ENCODE assay signal across 20 cellular contexts in genomic region chr22:27239520-27239919, GRCh38.
DNase-seq lines count a peak whose midpoint lies in the region; ATAC-seq and TF ChIP-seq lines count a peak whose summit lies in the region.
"Had no signal": no experiment of that assay in that cellular context is flagged by ENCODE, and none has a peak within 500 bp of the region (broad histone marks: within the 10 kb centered on the region; RNA-seq: fewer than 3 reads in every experiment).

No MANE protein-coding gene starts in this region.

- H3K36me3 Mint-ChIP-seq in activated CD8-positive, alpha-beta T cell treated with anti-CD3 and anti-CD28 coated beads, Interleukin-2, amount 10 ng/mL, durations not matched to agents 7 days and 5 days (ENCODE audit: low read depth) = no peaks in the 10 kb centered on the region
- H3K36me3 Mint-ChIP-seq: activated naive CD4-positive, alpha-beta T cell treated with anti-CD3 and anti-CD28 coated beads, Interleukin-2, amount 10 ng/mL, durations not matched to agents 7 days and 5 days; naive B cell had no signal

- no peak overlapping the region for H4K8ac ChIP-seq in neuronal stem cell (ENCODE audit: low read depth, low read length)

- DNase-seq in BE2C (no peak), ascending aorta (ENCODE audit: low spot score in 2 of 2) (no peak), left ventricle myocardium inferior (no peak), neuronal stem cell (ENCODE audit: low spot score) (no peak), DMS153 (lab: John Stamatoyannopoulos, UW) (no peak), UCSD-AML1 (lab: John Stamatoyannopoulos, UW; ENCODE audit: unreplicated experiment) (no peak), SIG-M5 (lab: John Stamatoyannopoulos, UW) (no peak)
- no peak for DNase-seq in activated CD8-positive, alpha-beta T cell treated with anti-CD3 and anti-CD28 coated beads, Interleukin-2, amount 10 ng/mL, durations not matched to agents 7 days and 5 days
- DNase-seq: activated CD8-positive, alpha-beta memory T cell treated with anti-CD3 and anti-CD28 coated beads for 24 hours; activated naive CD4-positive, alpha-beta T cell treated with anti-CD3 and anti-CD28 coated beads, Interleukin-2, amount 10 ng/mL, durations not matched to agents 7 days and 5 days; activated T-cell treated with anti-CD3 and anti-CD28 coated beads, Interleukin-2, amount 50 U/mL, for 48 hours; anterior cingulate cortex; endodermal cell; head of caudate nucleus; Karpas-422; naive B cell; NCI-H1048; NCI-H345 had no signal

- CTCF ChIA-PET in activated CD8-positive, alpha-beta T cell treated with anti-CD3 and anti-CD28 coated beads, Interleukin-2, amount 10 ng/mL, durations not matched to agents 7 days and 5 days (lab: Charles Lee) = no interaction called here

- H3K4me3 ChIP-seq in BE2C (ENCODE audit: low read depth, low read length) (peak overlapping the region; percentile 7; the same call in 1 of the 2 replicates), ascending aorta (no peak overlapping the region), left ventricle myocardium inferior (no peak overlapping the region), neuronal stem cell (ENCODE audit: low read length in 2 of 2) (no peak overlapping the region)
- H3K4me3 ChIP-seq: BLaER1 treated with 17β-estradiol and CSF1 and Interleukin-3, amounts not matched to agents 10 nM and 100 nM; prostate gland had no signal

- no peak overlapping the region for H3K9ac ChIP-seq in neuronal stem cell (ENCODE audit: low read depth, low read length, poor library complexity)
- H3K9ac ChIP-seq: BLaER1 treated with 17β-estradiol and CSF1 and Interleukin-3, amounts not matched to agents 10 nM and 100 nM had no signal

- H2BK15ac ChIP-seq in neuronal stem cell (ENCODE audit: low read length) = no peak overlapping the region

- H3K4me2 ChIP-seq in neuronal stem cell (ENCODE audit: insufficient read depth, low read length, poor library complexity, severe bottlenecking) = no peak overlapping the region
- H3K4me2 ChIP-seq: BLaER1 treated with 17β-estradiol and CSF1 and Interleukin-3, amounts not matched to agents 10 nM and 100 nM had no signal

- H3K4ac ChIP-seq in neuronal stem cell (ENCODE audit: low read length) = no peak overlapping the region

- H3K9me3 Mint-ChIP-seq in activated CD8-positive, alpha-beta T cell treated with anti-CD3 and anti-CD28 coated beads, Interleukin-2, amount 10 ng/mL, durations not matched to agents 7 days and 5 days (ENCODE audit: insufficient read depth) = no peaks in the 10 kb centered on the region
- H3K9me3 Mint-ChIP-seq: activated naive CD4-positive, alpha-beta T cell treated with anti-CD3 and anti-CD28 coated beads, Interleukin-2, amount 10 ng/mL, durations not matched to agents 7 days and 5 days; endodermal cell had no signal

- no peaks in the 10 kb centered on the region for H3K4me1 Mint-ChIP-seq in activated CD8-positive, alpha-beta T cell treated with anti-CD3 and anti-CD28 coated beads, Interleukin-2, amount 10 ng/mL, durations not matched to agents 7 days and 5 days (ENCODE audit: low read depth)
- H3K4me1 Mint-ChIP-seq: activated naive CD4-positive, alpha-beta T cell treated with anti-CD3 and anti-CD28 coated beads, Interleukin-2, amount 10 ng/mL, durations not matched to agents 7 days and 5 days; endodermal cell; naive B cell had no signal

- peaks cover 35% of the 10 kb centered on the region for H3K4me1 ChIP-seq in BE2C
- peaks cover 15 to 24% of the 10 kb centered on the region in 2 donors for H3K4me1 ChIP-seq in ascending aorta
- H3K4me1 ChIP-seq in left ventricle myocardium inferior = peaks cover 16% of the 10 kb centered on the region
- peaks cover 15 to 48% of the 10 kb centered on the region in 2 donors for H3K4me1 ChIP-seq in neuronal stem cell (ENCODE audit: control insufficient read depth in 2 of 2, insufficient read depth in 1 of 2, low read depth in 1 of 2, low read length in 2 of 2)
- H3K4me1 ChIP-seq: prostate gland had no signal

- H3K14ac ChIP-seq in neuronal stem cell (ENCODE audit: low read length) = no peak overlapping the region

- H3K27me3 Mint-ChIP-seq in activated CD8-positive, alpha-beta T cell treated with anti-CD3 and anti-CD28 coated beads, Interleukin-2, amount 10 ng/mL, durations not matched to agents 7 days and 5 days (ENCODE audit: low read depth) = no peaks in the 10 kb centered on the region
- H3K27me3 Mint-ChIP-seq: activated naive CD4-positive, alpha-beta T cell treated with anti-CD3 and anti-CD28 coated beads, Interleukin-2, amount 10 ng/mL, durations not matched to agents 7 days and 5 days had no signal

- no peak overlapping the region for H4K91ac ChIP-seq in neuronal stem cell (ENCODE audit: low read depth, low read length, poor library complexity)

- ATAC-seq in activated CD8-positive, alpha-beta T cell treated with anti-CD3 and anti-CD28 coated beads, Interleukin-2, amount 10 ng/mL, durations not matched to agents 7 days and 5 days = no peak

- H3K4me3 Mint-ChIP-seq in activated CD8-positive, alpha-beta T cell treated with anti-CD3 and anti-CD28 coated beads, Interleukin-2, amount 10 ng/mL, durations not matched to agents 7 days and 5 days = no peak overlapping the region
- H3K4me3 Mint-ChIP-seq: activated naive CD4-positive, alpha-beta T cell treated with anti-CD3 and anti-CD28 coated beads, Interleukin-2, amount 10 ng/mL, durations not matched to agents 7 days and 5 days; endodermal cell; naive B cell had no signal

- H3K27ac Mint-ChIP-seq in activated CD8-positive, alpha-beta T cell treated with anti-CD3 and anti-CD28 coated beads, Interleukin-2, amount 10 ng/mL, durations not matched to agents 7 days and 5 days = no peak overlapping the region
- H3K27ac Mint-ChIP-seq: activated naive CD4-positive, alpha-beta T cell treated with anti-CD3 and anti-CD28 coated beads, Interleukin-2, amount 10 ng/mL, durations not matched to agents 7 days and 5 days; endodermal cell; naive B cell had no signal

- H2AFZ ChIP-seq in neuronal stem cell (ENCODE audit: low read length) = peak overlapping the region; percentile 19

- WGBS in neuronal stem cell (ENCODE audit: extremely low coverage in 2 of 2, insufficient read length in 2 of 2, insufficient replicate concordance in 1 of 2), 2 donors = no CpG with 5 or more reads among the region's 4 CpGs

- H2BK12ac ChIP-seq in neuronal stem cell (ENCODE audit: low read length) = no peak overlapping the region

- H3K18ac ChIP-seq in neuronal stem cell (ENCODE audit: low read length) = no peak overlapping the region

- no peaks in the 10 kb centered on the region for H3K9me3 ChIP-seq in BE2C
- H3K9me3 ChIP-seq in ascending aorta = no peaks in the 10 kb centered on the region
- H3K9me3 ChIP-seq in left ventricle myocardium inferior (replicated peaks) = peaks cover under 1% of the 10 kb centered on the region
- H3K9me3 ChIP-seq in neuronal stem cell (replicated peaks in 1 of 2; ENCODE audit: control insufficient read depth in 2 of 2, insufficient read depth in 1 of 2, low read depth in 1 of 2, low read length in 2 of 2) = no peaks in the 10 kb centered on the region
- H3K9me3 ChIP-seq: BLaER1 treated with 17β-estradiol and CSF1 and Interleukin-3, amounts not matched to agents 10 nM and 100 nM; prostate gland had no signal

- peak; percentile 20; the same call in 1 of the 2 replicates for TF ChIP-seq CTCF in BE2C (IDR thresholded peaks at IDR 0.05; ENCODE audit: low read depth, low read length)
- no peak for TF ChIP-seq CTCF in ascending aorta (IDR thresholded peaks at IDR 0.05)
- TF ChIP-seq CTCF in left ventricle myocardium inferior (IDR thresholded peaks at IDR 0.05; ENCODE audit: borderline replicate concordance) = no peak

- H2AK5ac ChIP-seq in neuronal stem cell (ENCODE audit: low read depth, low read length) = no peak overlapping the region

- no peak overlapping the region for H3K23ac ChIP-seq in neuronal stem cell (ENCODE audit: low read depth, low read length, poor library complexity)

- POLR2A ChIA-PET in activated CD8-positive, alpha-beta T cell treated with anti-CD3 and anti-CD28 coated beads, Interleukin-2, amount 10 ng/mL, durations not matched to agents 7 days and 5 days (lab: Charles Lee) = no interaction called here

- H3K79me1 ChIP-seq in neuronal stem cell (ENCODE audit: low read depth, low read length) = no peaks in the 10 kb centered on the region

- H2BK5ac ChIP-seq in neuronal stem cell (ENCODE audit: low read length) = no peak overlapping the region

- H3K36me3 ChIP-seq in BE2C (no peaks in the 10 kb centered on the region), ascending aorta (no peaks in the 10 kb centered on the region), left ventricle myocardium inferior (no peaks in the 10 kb centered on the region), neuronal stem cell (replicated peaks in 1 of 2; ENCODE audit: control insufficient read depth in 2 of 2, insufficient read depth in 2 of 2, low read length in 2 of 2) (no peaks in the 10 kb centered on the region)
- H3K36me3 ChIP-seq: BLaER1 treated with 17β-estradiol and CSF1 and Interleukin-3, amounts not matched to agents 10 nM and 100 nM; prostate gland had no signal

- H3K27me3 ChIP-seq in BE2C (no peaks in the 10 kb centered on the region), ascending aorta (no peaks in the 10 kb centered on the region), left ventricle myocardium inferior (ENCODE audit: low read depth) (peaks cover 66% of the 10 kb centered on the region), neuronal stem cell (ENCODE audit: control insufficient read depth in 3 of 3, insufficient read depth in 3 of 3, low read depth in 1 of 3, low read length in 3 of 3) (no peaks in the 10 kb centered on the region)
- H3K27me3 ChIP-seq: BLaER1 treated with 17β-estradiol and CSF1 and Interleukin-3, amounts not matched to agents 10 nM and 100 nM had no signal

- intact Hi-C loops in ascending aorta (cut with DNase I) (loop anchor here (2.0 kb wide), 1 partner anchor 25 kb away; no protein-coding TSS in a partner anchor), left ventricle myocardium inferior (cut with micrococcal nuclease) (no loop called here)

- H3K27ac ChIP-seq in ascending aorta (peak overlapping the region; percentile 13 to 19), left ventricle myocardium inferior (replicated peaks) (peak overlapping the region; percentile 56), neuronal stem cell (replicated peaks; ENCODE audit: low read length) (no peak overlapping the region)
- H3K27ac ChIP-seq: BLaER1 treated with 17β-estradiol and CSF1 and Interleukin-3, amounts not matched to agents 10 nM and 100 nM; prostate gland had no signal

- no peak overlapping the region for H2BK120ac ChIP-seq in neuronal stem cell (ENCODE audit: low read depth, low read length)
